ENCODE assay signal across 8 cellular contexts in the genomic region with DNA sequence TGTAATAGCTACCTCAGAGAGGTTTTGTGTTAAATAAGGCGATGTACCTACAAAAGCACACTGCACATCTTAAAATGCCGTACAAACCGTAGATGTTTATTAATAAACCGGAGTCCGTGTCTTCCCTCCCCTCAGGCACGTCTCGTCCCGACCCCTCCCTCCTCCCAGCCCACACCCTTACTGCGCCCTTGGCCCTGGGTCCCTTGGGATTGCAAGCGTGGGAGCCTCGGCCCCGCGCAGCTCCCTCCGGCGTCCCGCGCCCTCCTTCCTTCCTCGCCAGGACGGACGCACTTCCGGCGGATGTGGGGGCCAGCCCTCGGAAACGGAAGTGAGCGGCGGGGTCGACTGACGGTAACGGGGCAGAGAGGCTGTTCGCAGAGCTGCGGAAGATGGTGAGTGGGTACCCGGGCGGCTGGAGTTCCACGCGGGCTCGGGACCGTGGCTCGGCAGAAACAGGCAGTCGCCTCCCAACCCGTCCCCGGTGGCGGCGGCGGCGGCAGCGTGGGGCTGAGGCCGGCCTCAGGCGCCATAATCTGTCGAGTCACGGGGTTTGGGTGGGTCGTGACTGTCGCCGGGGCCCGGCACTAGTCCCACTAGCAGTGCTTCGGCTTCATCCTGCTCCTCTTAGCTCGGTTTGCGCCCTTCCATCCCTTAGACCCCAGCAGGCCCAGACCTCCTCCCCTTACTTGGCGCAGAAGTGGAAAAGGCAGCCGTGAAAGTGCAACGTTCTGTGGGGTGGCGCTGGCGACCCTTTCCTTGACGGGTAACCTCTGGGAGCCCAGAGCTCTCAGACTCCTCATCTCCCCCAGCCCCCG. TPM values are rescaled to one million over a fixed set of nuclear protein-coding genes. Genes with fewer than 3 reads are reported as not detected.
A peak's percentile ranks its signal among the peaks of the same experiment; 100 is the strongest.
DNase-seq lines count a peak whose midpoint lies in the region; ATAC-seq and TF ChIP-seq lines count a peak whose summit lies in the region.

A gene with protein sequence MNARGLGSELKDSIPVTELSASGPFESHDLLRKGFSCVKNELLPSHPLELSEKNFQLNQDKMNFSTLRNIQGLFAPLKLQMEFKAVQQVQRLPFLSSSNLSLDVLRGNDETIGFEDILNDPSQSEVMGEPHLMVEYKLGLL (plus strand): TSS at position 335 of the 815 bp plus-strand sequence. CDS start 55 bp downstream, at position 390.

- H3K9me3 ChIP-seq in adrenal gland (replicated peaks in 1 of 3) (no peaks in the 10 kb centered on the region), heart left ventricle (no peaks in the 10 kb centered on the region)

- ATAC-seq in HG02623 (IDR thresholded peaks at IDR 0.05; ENCODE audit: unreplicated experiment) (peak; percentile 76), heart left ventricle (peak; percentile 97 to 98 (median 98))

- TF ChIP-seq CTCF in GM12873 (IDR thresholded peaks at IDR 0.05; ENCODE audit: insufficient read depth, low read depth, low read length, missing control alignments) (peak; percentile 9), adrenal gland (IDR thresholded peaks at IDR 0.05) (no peak), heart left ventricle (IDR thresholded peaks at IDR 0.05) (peak in 2 of 12 donors; percentile 3 to 9), type B pancreatic cell (conservative IDR thresholded peaks at IDR 0.05) (no peak)

- H3K4me3 ChIP-seq in adrenal gland, result peak within 1 kb of the TSS; percentile 83 to 95 (median 86)
- peak within 1 kb of the TSS; percentile 63 to 99 (median 88) for H3K4me3 ChIP-seq in heart left ventricle

- H3K4me3 Mint-ChIP-seq in type B pancreatic cell, result peak within 1 kb of the TSS; percentile 86

- DNase-seq in NCI-H1105 treated with DMSO at 0.1 percent for 48 hours (lab: John Stamatoyannopoulos, UW), result peak; percentile 62
- peak; percentile 81 to 92 (median 88) for DNase-seq in T-helper 1 cell
- DNase-seq in adrenal gland, result peak; percentile 91 to 95 (median 93)
- peak; percentile 96 to 97 (median 96) for DNase-seq in heart left ventricle
- DNase-seq in posterior cingulate gyrus, result peak; percentile 89 to 99 (median 94)
- DNase-seq in type B pancreatic cell (ENCODE audit: extremely low spot score, unreplicated experiment), result peak; percentile 90

- H3K36me3 ChIP-seq in adrenal gland (replicated peaks in 1 of 2) (peaks cover 0 to 22% of the 10 kb centered on the region in 2 donors), heart left ventricle (peaks cover 0 to 36% (median 29%) of the 10 kb centered on the region in 9 donors)

- H3K36me3 Mint-ChIP-seq in type B pancreatic cell, result peaks cover 4% of the 10 kb centered on the region

- 0 to 1% (median 1%) methylated on average over 21 to 64 of the region's 64 CpGs for WGBS in adrenal gland, 4 donors
- 0 to 1% (median 0%) methylated on average over 38 to 64 of the region's 64 CpGs for WGBS in heart left ventricle, 4 donors

- intact Hi-C loops in adrenal gland (cut with DNase I), result no loop called here
- intact Hi-C loops in heart left ventricle (cut with DNase I), result loop anchor here in 4 of 10 donors (2.0 to 10.0 kb wide), 5 partner anchors 18 to 524 kb away; a partner anchor contains a TSS
- intact Hi-C loops in posterior cingulate gyrus (cut with DNase I), result loop anchor here (2.0 kb wide), 1 partner anchor 60 kb away; a partner anchor contains a TSS

- peaks cover 32% of the 10 kb centered on the region for H3K4me1 Mint-ChIP-seq in type B pancreatic cell (ENCODE audit: unreplicated experiment)

- H3K27me3 ChIP-seq in adrenal gland, result no peaks in the 10 kb centered on the region
- no peaks in the 10 kb centered on the region for H3K27me3 ChIP-seq in heart left ventricle

- H3K27ac ChIP-seq in adrenal gland, result peak within 1 kb of the TSS; percentile 84 to 98 (median 95)
- peak within 1 kb of the TSS; percentile 88 to 99 (median 96) for H3K27ac ChIP-seq in heart left ventricle

- H3K9me3 Mint-ChIP-seq in type B pancreatic cell, result no peaks in the 10 kb centered on the region

- H3K4me1 ChIP-seq in adrenal gland (replicated peaks in 1 of 2), result peaks cover 19 to 47% of the 10 kb centered on the region in 2 donors
- peaks cover 10 to 71% (median 44%) of the 10 kb centered on the region in 12 donors for H3K4me1 ChIP-seq in heart left ventricle

- TF ChIP-seq POLR2A in adrenal gland (IDR thresholded peaks at IDR 0.05) (peak; percentile 87 to 91), heart left ventricle (IDR thresholded peaks at IDR 0.05) (peak; percentile 43 to 89)

- H3K27me3 Mint-ChIP-seq in type B pancreatic cell, result no peaks in the 10 kb centered on the region

- peak within 1 kb of the TSS; percentile 92 for H3K27ac Mint-ChIP-seq in type B pancreatic cell

RNA-seq across cellular contexts. Expression of the gene that starts here (rescaled TPM):
- 100 to 1,000 TPM in 1 of 8 donors, 10 to 100 TPM in 7; 43.4 to 107 (median 65.3) TPM for total RNA-seq in adrenal gland
- 100 to 1,000 TPM in 1 of 3 donors, 10 to 100 TPM in 2; 40.1 to 129 (median 61.9) TPM for polyA plus RNA-seq in adrenal gland
- total RNA-seq in heart left ventricle, result 100 to 1,000 TPM in 5 of 9 donors, 10 to 100 TPM in 4; 87.8 to 120 (median 102) TPM
- polyA plus RNA-seq in heart left ventricle, result 100 to 1,000 TPM; 134 to 149 TPM
- total RNA-seq in type B pancreatic cell (ENCODE audit: low replicate concordance), result 59.4 and 65.0 TPM in 2 replicates

Comparison
In these comparisons a context has a peak if more than half of its experiments do, and no peak if none do; other contexts are left out.
1. Peak in every context shown above with its lines: DNase-seq, ATAC-seq, H3K4me3 ChIP-seq and H3K27ac ChIP-seq.